ENCODE assay signal across 30 cellular contexts in genomic region chr2:190235551-190235950, GRCh38.
"Had no signal": no experiment of that assay in that cellular context is flagged by ENCODE, and none has a peak within 500 bp of the region (broad histone marks: within the 10 kb centered on the region; RNA-seq: fewer than 3 reads in every experiment).

No MANE protein-coding gene starts in this region.

- H3K27ac ChIP-seq: brain microvascular endothelial cell, SJSA1 had no signal

- DNase-seq: activated B cell treated with CpG ODN at 0.5 μM for 24 hours; activated CD4-positive, alpha-beta memory T cell treated with anti-CD3 and anti-CD28 coated beads, Interleukin-2, amount 10 ng/mL, durations not matched to agents 7 days and 5 days; activated CD4-positive, alpha-beta T cell treated with anti-CD3 and anti-CD28 coated beads for 4 hours; activated CD4-positive, alpha-beta T cell treated with anti-CD3 and anti-CD28 coated beads, Interleukin-2, amount 50 U/mL, for 1 hour; activated CD4-positive, CD25-positive, alpha-beta regulatory T cell treated with anti-CD3 and anti-CD28 coated beads, Interleukin-2, amount 50 U/mL, for 72 hours; activated CD8-positive, alpha-beta memory T cell treated with anti-CD3 and anti-CD28 coated beads for 24 hours; activated CD8-positive, alpha-beta memory T cell treated with anti-CD3 and anti-CD28 coated beads, Interleukin-2, amount 10 ng/mL, durations not matched to agents 7 days and 5 days; activated CD8-positive, alpha-beta memory T cell treated with anti-CD3 and anti-CD28 coated beads, Interleukin-2, amount 50 U/mL, for 48 hours; activated effector memory CD4-positive, alpha-beta T cell treated with Interleukin-2 at 50 U/mL for 16 hours; activated naive CD4-positive, alpha-beta T cell treated with anti-CD3 and anti-CD28 coated beads, Interleukin-2, amount 10 ng/mL, durations not matched to agents 7 days and 5 days; activated T-cell treated with anti-CD3 and anti-CD28 coated beads, Interleukin-2, amount 50 U/mL, for 48 hours; amniotic stem cell; aorta; brain microvascular endothelial cell; central memory CD4-positive, alpha-beta T cell; NCI-H1048; NCI-H1105 treated with DMSO at 0.1 percent for 48 hours; NCI-H1436; NCI-H1694; NCI-H1930; NCI-H2081 treated with DMSO at 0.1 percent for 48 hours; NCI-H226; NCI-H446 treated with DMSO at 0.1 percent for 48 hours; NCI-H69; SHP77 treated with DMSO at 0.1 percent for 48 hours; SK-N-SH had no signal

- H3K27me3 ChIP-seq: brain microvascular endothelial cell, SJSA1 had no signal

- H3K9me3 ChIP-seq: SK-N-SH had no signal

- FAIRE-seq: K562, TTC549 had no signal

- H3K4me3 ChIP-seq: K562, SJSA1 had no signal

- ATAC-seq: activated CD8-positive, alpha-beta memory T cell treated with anti-CD3 and anti-CD28 coated beads, Interleukin-2, amount 10 ng/mL, durations not matched to agents 7 days and 5 days; K562; Panc1 had no signal

- H3K4me1 ChIP-seq: SJSA1 had no signal
